1 cellular context compared by ENCODE assay signal in the genomic region with DNA sequence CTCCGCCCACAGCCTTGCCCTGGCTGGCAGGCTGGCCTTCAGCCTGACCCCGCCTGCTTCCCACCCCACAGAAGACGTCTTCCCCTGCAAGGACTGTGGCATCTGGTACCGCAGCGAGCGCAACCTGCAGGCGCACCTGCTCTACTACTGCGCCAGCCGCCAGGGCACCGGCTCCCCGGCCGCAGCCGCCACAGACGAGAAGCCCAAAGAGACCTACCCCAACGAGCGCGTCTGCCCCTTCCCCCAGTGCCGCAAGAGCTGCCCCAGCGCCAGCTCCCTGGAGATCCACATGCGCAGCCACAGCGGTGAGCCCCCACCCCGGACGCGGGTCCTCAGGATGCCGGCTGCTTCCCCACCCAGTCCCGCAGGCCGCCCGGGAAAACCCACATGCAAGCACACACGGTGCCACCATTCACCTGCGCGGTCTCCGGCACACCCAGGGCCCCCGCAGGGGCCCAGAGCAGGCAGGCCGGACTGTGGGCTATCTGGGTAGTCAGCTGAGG.
A peak's percentile ranks its signal among the peaks of the same experiment; 100 is the strongest.
TF ChIP-seq lines count a peak whose summit lies in the region.

No MANE protein-coding gene starts in this region.

TF ChIP-seq in GM23338, 12 proteins besides CTCF, POLR2A, EP300 and RAD21:
- TF ChIP-seq ZNF114 (CRISPR knock-in tag; IDR thresholded peaks at IDR 0.05) = no peak
- TF ChIP-seq POLR2AphosphoS5 (IDR thresholded peaks at IDR 0.05; ENCODE audit: low read depth) = 0 out of 2 replicates have a peak, but pooled peaks have one; percentile 4
TF ChIP-seq in GM23338: peak in this region for 1.
